ENCODE assay signal across 1 cellular context in the genomic region with DNA sequence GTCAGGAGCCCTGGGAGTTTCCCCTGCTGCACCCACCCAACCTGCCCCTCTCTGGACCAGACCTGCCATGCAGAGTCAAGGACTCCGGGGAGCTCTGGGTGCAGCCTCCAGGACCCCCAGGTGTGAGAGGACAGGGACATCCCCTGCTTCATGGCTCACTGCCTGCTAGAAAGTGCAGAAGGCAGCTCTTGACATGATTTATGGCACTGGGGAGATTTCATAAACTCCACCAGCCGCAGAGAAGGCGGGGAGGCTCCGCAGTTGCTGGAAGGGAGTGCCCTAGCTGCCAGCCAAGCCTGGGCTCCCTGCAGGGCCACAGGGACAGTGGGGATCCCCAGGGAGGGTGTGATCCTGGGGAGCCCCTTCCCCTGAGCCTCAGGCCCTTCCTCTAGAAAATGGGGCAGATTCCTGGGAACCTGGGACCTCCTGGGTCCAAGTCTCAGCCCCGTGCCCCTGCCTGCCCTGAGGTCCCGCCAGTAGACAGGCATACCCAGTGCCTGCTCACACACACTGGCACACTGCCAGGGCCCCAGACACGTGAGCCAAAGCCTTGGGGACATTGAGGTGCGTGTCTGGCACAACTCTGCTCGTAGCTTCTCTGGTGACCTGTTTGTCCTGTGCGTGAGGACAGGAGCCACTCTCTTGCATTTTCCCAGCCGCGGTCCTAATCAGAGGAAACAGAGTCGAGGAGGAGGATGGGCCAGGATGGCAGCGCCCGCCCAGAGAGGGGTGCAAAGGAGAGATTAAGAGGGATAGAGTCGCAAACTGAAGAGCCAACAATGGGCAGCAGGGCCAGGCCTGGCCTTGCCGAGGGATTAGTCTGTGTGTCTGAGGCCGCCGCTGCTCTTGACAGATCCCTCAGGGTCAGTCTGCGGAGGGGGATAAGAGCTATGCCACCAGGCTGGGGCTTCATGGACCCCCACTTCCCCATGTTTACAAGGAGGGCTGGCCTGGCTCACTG.
TF ChIP-seq lines count a peak whose summit lies in the region.

No MANE protein-coding gene starts in this region.

TF ChIP-seq in K562, 482 proteins besides CTCF, POLR2A, EP300 and RAD21 (continued from another document and continues in another):
- TF ChIP-seq, protein P1, sequence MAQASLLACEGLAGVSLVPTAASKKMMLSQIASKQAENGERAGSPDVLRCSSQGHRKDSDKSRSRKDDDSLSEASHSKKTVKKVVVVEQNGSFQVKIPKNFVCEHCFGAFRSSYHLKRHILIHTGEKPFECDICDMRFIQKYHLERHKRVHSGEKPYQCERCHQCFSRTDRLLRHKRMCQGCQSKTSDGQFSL (CRISPR knock-in tag; IDR thresholded peaks at IDR 0.05): no peak
- TF ChIP-seq, protein P1 (tag; IDR thresholded peaks at IDR 0.05): no peak
- TF ChIP-seq ZNF232 (CRISPR knock-in tag; IDR thresholded peaks at IDR 0.05): no peak
- TF ChIP-seq, protein P2, sequence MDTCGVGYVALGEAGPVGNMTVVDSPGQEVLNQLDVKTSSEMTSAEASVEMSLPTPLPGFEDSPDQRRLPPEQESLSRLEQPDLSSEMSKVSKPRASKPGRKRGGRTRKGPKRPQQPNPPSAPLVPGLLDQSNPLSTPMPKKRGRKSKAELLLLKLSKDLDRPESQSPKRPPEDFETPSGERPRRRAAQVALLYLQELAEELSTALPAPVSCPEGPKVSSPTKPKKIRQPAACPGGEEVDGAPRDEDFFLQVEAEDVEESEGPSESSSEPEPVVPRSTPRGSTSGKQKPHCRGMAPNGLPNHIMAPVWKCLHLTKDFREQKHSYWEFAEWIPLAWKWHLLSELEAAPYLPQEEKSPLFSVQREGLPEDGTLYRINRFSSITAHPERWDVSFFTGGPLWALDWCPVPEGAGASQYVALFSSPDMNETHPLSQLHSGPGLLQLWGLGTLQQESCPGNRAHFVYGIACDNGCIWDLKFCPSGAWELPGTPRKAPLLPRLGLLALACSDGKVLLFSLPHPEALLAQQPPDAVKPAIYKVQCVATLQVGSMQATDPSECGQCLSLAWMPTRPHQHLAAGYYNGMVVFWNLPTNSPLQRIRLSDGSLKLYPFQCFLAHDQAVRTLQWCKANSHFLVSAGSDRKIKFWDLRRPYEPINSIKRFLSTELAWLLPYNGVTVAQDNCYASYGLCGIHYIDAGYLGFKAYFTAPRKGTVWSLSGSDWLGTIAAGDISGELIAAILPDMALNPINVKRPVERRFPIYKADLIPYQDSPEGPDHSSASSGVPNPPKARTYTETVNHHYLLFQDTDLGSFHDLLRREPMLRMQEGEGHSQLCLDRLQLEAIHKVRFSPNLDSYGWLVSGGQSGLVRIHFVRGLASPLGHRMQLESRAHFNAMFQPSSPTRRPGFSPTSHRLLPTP (IDR thresholded peaks at IDR 0.05; ENCODE audit: borderline replicate concordance, extremely low read depth, insufficient read length): no peak
- TF ChIP-seq CREB1 (IDR thresholded peaks at IDR 0.05): no peak
- no peak for TF ChIP-seq CREB1 (CRISPR knock-in tag; IDR thresholded peaks at IDR 0.05)
- TF ChIP-seq RHOXF2B (CRISPR knock-in tag; conservative IDR thresholded peaks at IDR 0.05): no peak
- no peak for TF ChIP-seq CBX3 (IDR thresholded peaks at IDR 0.05; ENCODE audit: borderline replicate concordance in 1 of 2, low read length in 2 of 2)
- TF ChIP-seq EHMT2 (IDR thresholded peaks at IDR 0.05): no peak
- TF ChIP-seq, protein P3, sequence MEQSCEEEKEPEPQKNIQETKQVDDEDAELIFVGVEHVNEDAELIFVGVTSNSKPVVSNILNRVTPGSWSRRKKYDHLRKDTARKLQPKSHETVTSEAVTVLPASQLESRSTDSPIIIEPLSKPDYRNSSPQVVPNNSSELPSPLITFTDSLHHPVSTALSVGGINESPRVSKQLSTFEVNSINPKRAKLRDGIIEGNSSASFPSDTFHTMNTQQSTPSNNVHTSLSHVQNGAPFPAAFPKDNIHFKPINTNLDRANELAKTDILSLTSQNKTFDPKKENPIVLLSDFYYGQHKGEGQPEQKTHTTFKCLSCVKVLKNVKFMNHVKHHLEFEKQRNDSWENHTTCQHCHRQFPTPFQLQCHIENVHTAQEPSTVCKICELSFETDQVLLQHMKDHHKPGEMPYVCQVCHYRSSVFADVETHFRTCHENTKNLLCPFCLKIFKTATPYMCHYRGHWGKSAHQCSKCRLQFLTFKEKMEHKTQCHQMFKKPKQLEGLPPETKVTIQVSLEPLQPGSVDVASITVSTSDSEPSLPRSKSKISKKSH (CRISPR knock-in tag; IDR thresholded peaks at IDR 0.05): no peak
- TF ChIP-seq NFXL1 (CRISPR knock-in tag; IDR thresholded peaks at IDR 0.05): no peak
- TF ChIP-seq, protein P4, sequence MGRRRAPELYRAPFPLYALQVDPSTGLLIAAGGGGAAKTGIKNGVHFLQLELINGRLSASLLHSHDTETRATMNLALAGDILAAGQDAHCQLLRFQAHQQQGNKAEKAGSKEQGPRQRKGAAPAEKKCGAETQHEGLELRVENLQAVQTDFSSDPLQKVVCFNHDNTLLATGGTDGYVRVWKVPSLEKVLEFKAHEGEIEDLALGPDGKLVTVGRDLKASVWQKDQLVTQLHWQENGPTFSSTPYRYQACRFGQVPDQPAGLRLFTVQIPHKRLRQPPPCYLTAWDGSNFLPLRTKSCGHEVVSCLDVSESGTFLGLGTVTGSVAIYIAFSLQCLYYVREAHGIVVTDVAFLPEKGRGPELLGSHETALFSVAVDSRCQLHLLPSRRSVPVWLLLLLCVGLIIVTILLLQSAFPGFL (CRISPR knock-in tag; IDR thresholded peaks at IDR 0.05): no peak
- TF ChIP-seq DACH1 (IDR thresholded peaks at IDR 0.05; ENCODE audit: partially characterized antibody): no peak
- TF ChIP-seq CC2D1A (IDR thresholded peaks at IDR 0.05): peak; percentile 27; the same call in 1 of the 2 replicates
- TF ChIP-seq, protein P5, sequence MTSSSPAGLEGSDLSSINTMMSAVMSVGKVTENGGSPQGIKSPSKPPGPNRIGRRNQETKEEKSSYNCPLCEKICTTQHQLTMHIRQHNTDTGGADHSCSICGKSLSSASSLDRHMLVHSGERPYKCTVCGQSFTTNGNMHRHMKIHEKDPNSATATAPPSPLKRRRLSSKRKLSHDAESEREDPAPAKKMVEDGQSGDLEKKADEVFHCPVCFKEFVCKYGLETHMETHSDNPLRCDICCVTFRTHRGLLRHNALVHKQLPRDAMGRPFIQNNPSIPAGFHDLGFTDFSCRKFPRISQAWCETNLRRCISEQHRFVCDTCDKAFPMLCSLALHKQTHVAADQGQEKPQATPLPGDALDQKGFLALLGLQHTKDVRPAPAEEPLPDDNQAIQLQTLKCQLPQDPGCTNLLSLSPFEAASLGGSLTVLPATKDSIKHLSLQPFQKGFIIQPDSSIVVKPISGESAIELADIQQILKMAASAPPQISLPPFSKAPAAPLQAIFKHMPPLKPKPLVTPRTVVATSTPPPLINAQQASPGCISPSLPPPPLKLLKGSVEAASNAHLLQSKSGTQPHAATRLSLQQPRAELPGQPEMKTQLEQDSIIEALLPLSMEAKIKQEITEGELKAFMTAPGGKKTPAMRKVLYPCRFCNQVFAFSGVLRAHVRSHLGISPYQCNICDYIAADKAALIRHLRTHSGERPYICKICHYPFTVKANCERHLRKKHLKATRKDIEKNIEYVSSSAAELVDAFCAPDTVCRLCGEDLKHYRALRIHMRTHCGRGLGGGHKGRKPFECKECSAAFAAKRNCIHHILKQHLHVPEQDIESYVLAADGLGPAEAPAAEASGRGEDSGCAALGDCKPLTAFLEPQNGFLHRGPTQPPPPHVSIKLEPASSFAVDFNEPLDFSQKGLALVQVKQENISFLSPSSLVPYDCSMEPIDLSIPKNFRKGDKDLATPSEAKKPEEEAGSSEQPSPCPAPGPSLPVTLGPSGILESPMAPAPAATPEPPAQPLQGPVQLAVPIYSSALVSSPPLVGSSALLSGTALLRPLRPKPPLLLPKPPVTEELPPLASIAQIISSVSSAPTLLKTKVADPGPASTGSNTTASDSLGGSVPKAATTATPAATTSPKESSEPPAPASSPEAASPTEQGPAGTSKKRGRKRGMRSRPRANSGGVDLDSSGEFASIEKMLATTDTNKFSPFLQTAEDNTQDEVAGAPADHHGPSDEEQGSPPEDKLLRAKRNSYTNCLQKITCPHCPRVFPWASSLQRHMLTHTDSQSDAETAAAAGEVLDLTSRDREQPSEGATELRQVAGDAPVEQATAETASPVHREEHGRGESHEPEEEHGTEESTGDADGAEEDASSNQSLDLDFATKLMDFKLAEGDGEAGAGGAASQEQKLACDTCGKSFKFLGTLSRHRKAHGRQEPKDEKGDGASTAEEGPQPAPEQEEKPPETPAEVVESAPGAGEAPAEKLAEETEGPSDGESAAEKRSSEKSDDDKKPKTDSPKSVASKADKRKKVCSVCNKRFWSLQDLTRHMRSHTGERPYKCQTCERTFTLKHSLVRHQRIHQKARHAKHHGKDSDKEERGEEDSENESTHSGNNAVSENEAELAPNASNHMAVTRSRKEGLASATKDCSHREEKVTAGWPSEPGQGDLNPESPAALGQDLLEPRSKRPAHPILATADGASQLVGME (CRISPR knock-in tag; IDR thresholded peaks at IDR 0.05): no peak
- TF ChIP-seq, protein P6, sequence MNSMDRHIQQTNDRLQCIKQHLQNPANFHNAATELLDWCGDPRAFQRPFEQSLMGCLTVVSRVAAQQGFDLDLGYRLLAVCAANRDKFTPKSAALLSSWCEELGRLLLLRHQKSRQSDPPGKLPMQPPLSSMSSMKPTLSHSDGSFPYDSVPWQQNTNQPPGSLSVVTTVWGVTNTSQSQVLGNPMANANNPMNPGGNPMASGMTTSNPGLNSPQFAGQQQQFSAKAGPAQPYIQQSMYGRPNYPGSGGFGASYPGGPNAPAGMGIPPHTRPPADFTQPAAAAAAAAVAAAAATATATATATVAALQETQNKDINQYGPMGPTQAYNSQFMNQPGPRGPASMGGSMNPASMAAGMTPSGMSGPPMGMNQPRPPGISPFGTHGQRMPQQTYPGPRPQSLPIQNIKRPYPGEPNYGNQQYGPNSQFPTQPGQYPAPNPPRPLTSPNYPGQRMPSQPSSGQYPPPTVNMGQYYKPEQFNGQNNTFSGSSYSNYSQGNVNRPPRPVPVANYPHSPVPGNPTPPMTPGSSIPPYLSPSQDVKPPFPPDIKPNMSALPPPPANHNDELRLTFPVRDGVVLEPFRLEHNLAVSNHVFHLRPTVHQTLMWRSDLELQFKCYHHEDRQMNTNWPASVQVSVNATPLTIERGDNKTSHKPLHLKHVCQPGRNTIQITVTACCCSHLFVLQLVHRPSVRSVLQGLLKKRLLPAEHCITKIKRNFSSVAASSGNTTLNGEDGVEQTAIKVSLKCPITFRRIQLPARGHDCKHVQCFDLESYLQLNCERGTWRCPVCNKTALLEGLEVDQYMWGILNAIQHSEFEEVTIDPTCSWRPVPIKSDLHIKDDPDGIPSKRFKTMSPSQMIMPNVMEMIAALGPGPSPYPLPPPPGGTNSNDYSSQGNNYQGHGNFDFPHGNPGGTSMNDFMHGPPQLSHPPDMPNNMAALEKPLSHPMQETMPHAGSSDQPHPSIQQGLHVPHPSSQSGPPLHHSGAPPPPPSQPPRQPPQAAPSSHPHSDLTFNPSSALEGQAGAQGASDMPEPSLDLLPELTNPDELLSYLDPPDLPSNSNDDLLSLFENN (IDR thresholded peaks at IDR 0.05; ENCODE audit: low read depth in 2 of 2, low read length in 2 of 2): no peak
- TF ChIP-seq KAT8 (IDR thresholded peaks at IDR 0.05; ENCODE audit: low read depth): no peak
- TF ChIP-seq, protein P7, sequence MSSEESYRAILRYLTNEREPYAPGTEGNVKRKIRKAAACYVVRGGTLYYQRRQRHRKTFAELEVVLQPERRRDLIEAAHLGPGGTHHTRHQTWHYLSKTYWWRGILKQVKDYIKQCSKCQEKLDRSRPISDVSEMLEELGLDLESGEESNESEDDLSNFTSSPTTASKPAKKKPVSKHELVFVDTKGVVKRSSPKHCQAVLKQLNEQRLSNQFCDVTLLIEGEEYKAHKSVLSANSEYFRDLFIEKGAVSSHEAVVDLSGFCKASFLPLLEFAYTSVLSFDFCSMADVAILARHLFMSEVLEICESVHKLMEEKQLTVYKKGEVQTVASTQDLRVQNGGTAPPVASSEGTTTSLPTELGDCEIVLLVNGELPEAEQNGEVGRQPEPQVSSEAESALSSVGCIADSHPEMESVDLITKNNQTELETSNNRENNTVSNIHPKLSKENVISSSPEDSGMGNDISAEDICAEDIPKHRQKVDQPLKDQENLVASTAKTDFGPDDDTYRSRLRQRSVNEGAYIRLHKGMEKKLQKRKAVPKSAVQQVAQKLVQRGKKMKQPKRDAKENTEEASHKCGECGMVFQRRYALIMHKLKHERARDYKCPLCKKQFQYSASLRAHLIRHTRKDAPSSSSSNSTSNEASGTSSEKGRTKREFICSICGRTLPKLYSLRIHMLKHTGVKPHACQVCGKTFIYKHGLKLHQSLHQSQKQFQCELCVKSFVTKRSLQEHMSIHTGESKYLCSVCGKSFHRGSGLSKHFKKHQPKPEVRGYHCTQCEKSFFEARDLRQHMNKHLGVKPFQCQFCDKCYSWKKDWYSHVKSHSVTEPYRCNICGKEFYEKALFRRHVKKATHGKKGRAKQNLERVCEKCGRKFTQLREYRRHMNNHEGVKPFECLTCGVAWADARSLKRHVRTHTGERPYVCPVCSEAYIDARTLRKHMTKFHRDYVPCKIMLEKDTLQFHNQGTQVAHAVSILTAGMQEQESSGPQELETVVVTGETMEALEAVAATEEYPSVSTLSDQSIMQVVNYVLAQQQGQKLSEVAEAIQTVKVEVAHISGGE (CRISPR knock-in tag; IDR thresholded peaks at IDR 0.05): no peak
- TF ChIP-seq, protein P8, sequence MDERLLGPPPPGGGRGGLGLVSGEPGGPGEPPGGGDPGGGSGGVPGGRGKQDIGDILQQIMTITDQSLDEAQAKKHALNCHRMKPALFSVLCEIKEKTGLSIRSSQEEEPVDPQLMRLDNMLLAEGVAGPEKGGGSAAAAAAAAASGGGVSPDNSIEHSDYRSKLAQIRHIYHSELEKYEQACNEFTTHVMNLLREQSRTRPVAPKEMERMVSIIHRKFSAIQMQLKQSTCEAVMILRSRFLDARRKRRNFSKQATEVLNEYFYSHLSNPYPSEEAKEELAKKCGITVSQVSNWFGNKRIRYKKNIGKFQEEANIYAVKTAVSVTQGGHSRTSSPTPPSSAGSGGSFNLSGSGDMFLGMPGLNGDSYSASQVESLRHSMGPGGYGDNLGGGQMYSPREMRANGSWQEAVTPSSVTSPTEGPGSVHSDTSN (CRISPR knock-in tag; IDR thresholded peaks at IDR 0.05; ENCODE audit: low read depth): 0 out of 2 replicates have a peak, but pooled peaks have one; percentile 36
- TF ChIP-seq, protein P8 (tag; conservative IDR thresholded peaks at IDR 0.05; ENCODE audit: low read depth): peak; percentile 81
- TF ChIP-seq, protein P9, sequence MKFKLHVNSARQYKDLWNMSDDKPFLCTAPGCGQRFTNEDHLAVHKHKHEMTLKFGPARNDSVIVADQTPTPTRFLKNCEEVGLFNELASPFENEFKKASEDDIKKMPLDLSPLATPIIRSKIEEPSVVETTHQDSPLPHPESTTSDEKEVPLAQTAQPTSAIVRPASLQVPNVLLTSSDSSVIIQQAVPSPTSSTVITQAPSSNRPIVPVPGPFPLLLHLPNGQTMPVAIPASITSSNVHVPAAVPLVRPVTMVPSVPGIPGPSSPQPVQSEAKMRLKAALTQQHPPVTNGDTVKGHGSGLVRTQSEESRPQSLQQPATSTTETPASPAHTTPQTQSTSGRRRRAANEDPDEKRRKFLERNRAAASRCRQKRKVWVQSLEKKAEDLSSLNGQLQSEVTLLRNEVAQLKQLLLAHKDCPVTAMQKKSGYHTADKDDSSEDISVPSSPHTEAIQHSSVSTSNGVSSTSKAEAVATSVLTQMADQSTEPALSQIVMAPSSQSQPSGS (CRISPR knock-in tag; IDR thresholded peaks at IDR 0.05): no peak
- peak; percentile 75 for TF ChIP-seq ARID1B (IDR thresholded peaks at IDR 0.05)
- no peak for TF ChIP-seq ZEB2 (IDR thresholded peaks at IDR 0.05)
